1 cellular context compared by ENCODE assay signal in the genomic region with DNA sequence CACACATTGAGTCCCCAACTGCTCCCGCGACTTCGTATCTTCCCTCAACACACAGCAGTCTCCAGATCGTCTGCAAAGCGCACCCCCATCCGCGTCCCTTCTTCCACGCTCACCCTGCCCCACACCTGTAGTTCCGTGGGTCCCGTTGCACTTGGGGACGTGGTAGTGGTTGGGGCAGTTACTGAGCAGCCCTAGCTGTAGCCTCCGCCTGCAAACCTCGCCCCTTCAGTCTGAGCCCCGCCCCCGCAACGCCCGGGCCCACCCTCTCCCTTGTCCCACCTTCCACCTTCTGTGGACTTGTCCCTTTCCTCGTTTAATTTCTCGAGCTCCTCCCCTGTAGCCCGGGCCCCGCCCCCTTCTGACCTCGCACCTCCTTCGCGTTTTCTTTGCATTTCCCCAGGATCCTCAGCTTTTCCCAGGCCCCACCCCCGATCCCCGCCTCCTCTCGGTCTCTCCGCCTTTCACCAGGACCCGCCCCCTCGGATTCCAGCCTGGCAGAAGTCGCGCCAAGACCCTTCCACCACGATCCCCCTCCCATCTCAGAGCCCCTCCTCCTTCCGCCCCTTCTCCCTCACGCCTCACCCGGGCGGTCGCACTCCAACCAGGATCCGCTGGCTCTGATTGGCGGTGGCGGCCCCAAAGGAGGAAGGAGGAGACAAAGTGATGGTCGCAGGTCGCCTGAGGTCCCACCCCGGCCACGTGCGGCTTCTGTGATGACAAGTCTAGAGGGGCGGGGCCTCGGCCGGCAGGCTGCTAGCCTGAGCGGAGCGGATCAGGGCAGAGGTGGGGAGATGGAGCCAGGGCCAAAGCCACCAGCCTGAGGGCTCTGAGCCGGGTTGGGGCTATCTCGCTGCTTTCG.
TF ChIP-seq lines count a peak whose summit lies in the region.

A gene with protein sequence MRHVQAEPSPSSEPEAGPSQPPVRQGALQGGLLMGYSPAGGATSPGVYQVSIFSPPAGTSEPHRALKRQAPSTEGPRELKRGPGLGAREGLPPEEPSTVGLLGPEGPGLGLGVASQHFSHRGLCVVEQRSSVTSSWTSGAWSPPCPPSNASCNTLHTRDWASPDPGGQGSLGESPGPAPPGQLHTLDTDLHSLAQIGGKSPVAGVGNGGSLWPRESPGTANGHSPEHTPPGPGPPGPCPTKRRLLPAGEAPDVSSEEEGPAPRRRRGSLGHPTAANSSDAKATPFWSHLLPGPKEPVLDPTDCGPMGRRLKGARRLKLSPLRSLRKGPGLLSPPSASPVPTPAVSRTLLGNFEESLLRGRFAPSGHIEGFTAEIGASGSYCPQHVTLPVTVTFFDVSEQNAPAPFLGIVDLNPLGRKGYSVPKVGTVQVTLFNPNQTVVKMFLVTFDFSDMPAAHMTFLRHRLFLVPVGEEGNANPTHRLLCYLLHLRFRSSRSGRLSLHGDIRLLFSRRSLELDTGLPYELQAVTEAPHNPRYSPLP (minus strand): TSS at position 183 of the 859 bp plus-strand sequence. CDS start 7,588 bp downstream, outside the sequence.

TF ChIP-seq in GM23338, 12 proteins besides CTCF, POLR2A, EP300 and RAD21 (continued from another document):
- no peak for TF ChIP-seq ZNF462 (CRISPR knock-in tag; IDR thresholded peaks at IDR 0.05)
- no peak for TF ChIP-seq REST (IDR thresholded peaks at IDR 0.05; ENCODE audit: unreplicated experiment)
- no peak for TF ChIP-seq ETS1 (IDR thresholded peaks at IDR 0.05)
- TF ChIP-seq STAT1 (IDR thresholded peaks at IDR 0.05; ENCODE audit: unreplicated experiment) = no peak
- TF ChIP-seq ZNF114 (CRISPR knock-in tag; IDR thresholded peaks at IDR 0.05) = no peak
- TF ChIP-seq NANOG (IDR thresholded peaks at IDR 0.05; ENCODE audit: borderline replicate concordance) = no peak
- peak; percentile 41; the same call in 1 of the 2 replicates for TF ChIP-seq POLR2AphosphoS5 (IDR thresholded peaks at IDR 0.05; ENCODE audit: low read depth)
- TF ChIP-seq CREB1 (CRISPR knock-in tag; IDR thresholded peaks at IDR 0.05; ENCODE audit: low read depth) = peak; percentile 64
